Comparison of ENCODE assay signal across 8 cellular contexts in the genomic region with DNA sequence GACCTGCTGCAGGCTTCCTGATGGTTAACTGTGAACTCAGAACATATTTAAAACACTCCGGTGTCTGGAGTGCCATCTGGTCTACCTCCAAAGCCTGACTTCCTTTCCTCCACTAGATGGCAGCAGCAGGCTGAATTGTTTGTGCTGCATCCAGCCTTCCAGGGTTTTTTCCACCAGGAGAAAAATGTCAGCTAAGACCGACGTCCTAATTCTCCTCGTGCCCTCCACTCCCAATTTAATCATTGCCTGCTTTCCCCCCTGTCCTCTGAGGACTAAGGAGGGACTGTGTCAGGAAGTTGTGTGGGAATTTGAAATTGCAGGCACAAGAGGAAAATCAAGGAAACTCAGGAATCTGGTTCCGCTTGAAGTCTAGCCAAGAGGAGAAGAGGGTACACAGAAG.
DNase-seq lines count a peak whose midpoint lies in the region; ATAC-seq and TF ChIP-seq lines count a peak whose summit lies in the region.

No MANE protein-coding gene starts in this region.

- intact Hi-C loops in left ventricle myocardium inferior (cut with micrococcal nuclease), result loop anchor here (2.0 kb wide), 1 partner anchor 124 kb away; no protein-coding TSS in a partner anchor

- H3K4me3 ChIP-seq in MM.1S (ENCODE audit: low read length), result no peak overlapping the region
- H3K4me3 ChIP-seq in SK-N-SH (ENCODE audit: low read depth in 2 of 2, low read length in 1 of 2), result peak overlapping the region in 1 of 2 experiments; percentile 25; a peak in 1 of 4 replicates
- H3K4me3 ChIP-seq in left ventricle myocardium inferior, result no peak overlapping the region

- H3K4me1 ChIP-seq in MM.1S (ENCODE audit: low read length), result no peaks in the 10 kb centered on the region
- H3K4me1 ChIP-seq in SK-N-SH (ENCODE audit: control insufficient read depth in 1 of 2, insufficient read depth in 2 of 2, low read depth in 1 of 2, low read length in 1 of 2), result peaks cover 7 to 28% of the 10 kb centered on the region in 2 experiments
- H3K4me1 ChIP-seq in left ventricle myocardium inferior, result peaks cover 29% of the 10 kb centered on the region

- H3K9me2 ChIP-seq in MM.1S (replicated peaks; ENCODE audit: insufficient read depth, low read length), result no peaks in the 10 kb centered on the region
- H3K9me2 ChIP-seq in SK-N-SH, result no peaks in the 10 kb centered on the region

- CTCF ChIA-PET in SK-N-SH (lab: Yijun Ruan, JAX), result interaction anchor here (0.6 to 13.3 kb wide), 56 partner anchors 9 to 1018 kb away, joined by 3 to 280 read pairs (median 3); no protein-coding TSS in a partner anchor

- H3F3A ChIP-seq in MM.1S (ENCODE audit: insufficient read depth, low read length), result no peaks in the 10 kb centered on the region
- H3F3A ChIP-seq in SK-N-SH (replicated peaks; ENCODE audit: insufficient read depth), result peaks cover 3% of the 10 kb centered on the region

- H3K4me2 ChIP-seq in MM.1S (ENCODE audit: low read depth, low read length) (no peak overlapping the region), SK-N-SH (no peak overlapping the region)

- DNase-seq in ELR (ENCODE audit: low read depth) (peak; percentile 78), MM.1S (peak; percentile 60), SK-N-SH (peak; percentile 84), amniotic epithelial cell (ENCODE audit: low read depth) (peak; percentile 63), left ventricle myocardium inferior (peak; percentile 57), putamen (ENCODE audit: low spot score) (peak; percentile 72)

- H3K27ac ChIP-seq in MM.1S (ENCODE audit: low read length) (no peak overlapping the region), SK-N-SH (ENCODE audit: low read depth in 2 of 2, low read length in 1 of 2) (no peak overlapping the region; a peak in 1 of 4 replicates), left ventricle myocardium inferior (replicated peaks) (no peak overlapping the region)

- no peak overlapping the region for H2AFZ ChIP-seq in MM.1S (ENCODE audit: low read length)
- H2AFZ ChIP-seq in SK-N-SH (ENCODE audit: low read depth), result peak overlapping the region; percentile 53; the same call in 1 of the 2 replicates

- H3K9ac ChIP-seq in MM.1S (ENCODE audit: low read length) (no peak overlapping the region), SK-N-SH (no peak overlapping the region)

- no peak for TF ChIP-seq POLR2A in GM18505 (IDR thresholded peaks at IDR 0.05; ENCODE audit: borderline replicate concordance, extremely low read depth, insufficient read depth, insufficient read length)

- no peaks in the 10 kb centered on the region for H3K27me3 ChIP-seq in MM.1S (replicated peaks; ENCODE audit: insufficient read depth, low read length)
- no peaks in the 10 kb centered on the region for H3K27me3 ChIP-seq in SK-N-SH (ENCODE audit: insufficient read depth)
- no peaks in the 10 kb centered on the region for H3K27me3 ChIP-seq in left ventricle myocardium inferior (ENCODE audit: low read depth)

- WGBS in SK-N-SH (ENCODE audit: low lambda C conversion rate), result 30% methylated on average over 5 of the region's 5 CpGs

- TF ChIP-seq EP300 in SK-N-SH (IDR thresholded peaks at IDR 0.05; ENCODE audit: borderline replicate concordance in 1 of 2, low read depth in 1 of 2, low read length in 1 of 2), result no peak

- POLR2A ChIA-PET in SK-N-SH (lab: Yijun Ruan, JAX), result no interaction called here

- TF ChIP-seq RAD21 in SK-N-SH (IDR thresholded peaks at IDR 0.05; ENCODE audit: low read length), result peak; percentile 96

- H3K79me2 ChIP-seq in MM.1S (ENCODE audit: low read length), result no peaks in the 10 kb centered on the region
- H3K79me2 ChIP-seq in SK-N-SH (ENCODE audit: insufficient read depth), result no peaks in the 10 kb centered on the region

- no peak for ATAC-seq in GM18505 (IDR thresholded peaks at IDR 0.05; ENCODE audit: unreplicated experiment)
- no peak for ATAC-seq in GM18502 (IDR thresholded peaks at IDR 0.05; ENCODE audit: poor library complexity, unreplicated experiment)

- TF ChIP-seq CTCF in MM.1S (IDR thresholded peaks at IDR 0.05; ENCODE audit: low read length), result peak; percentile 88
- TF ChIP-seq CTCF in SK-N-SH (IDR thresholded peaks at IDR 0.05), result peak; percentile 87
- peak; percentile 95 for TF ChIP-seq CTCF in left ventricle myocardium inferior (IDR thresholded peaks at IDR 0.05; ENCODE audit: borderline replicate concordance)

- H4K20me1 ChIP-seq in MM.1S (ENCODE audit: insufficient read depth, low read length), result no peaks in the 10 kb centered on the region
- no peaks in the 10 kb centered on the region for H4K20me1 ChIP-seq in SK-N-SH (ENCODE audit: insufficient read depth)

- H3K9me3 ChIP-seq in MM.1S (replicated peaks; ENCODE audit: insufficient read depth, low read length) (no peaks in the 10 kb centered on the region), SK-N-SH (no peaks in the 10 kb centered on the region), left ventricle myocardium inferior (replicated peaks) (no peaks in the 10 kb centered on the region)

- no peaks in the 10 kb centered on the region for H3K36me3 ChIP-seq in MM.1S (replicated peaks; ENCODE audit: insufficient read depth, low read length)
- no peaks in the 10 kb centered on the region for H3K36me3 ChIP-seq in SK-N-SH (replicated peaks in 1 of 2; ENCODE audit: control insufficient read depth in 1 of 2, insufficient read depth in 2 of 2, low read length in 1 of 2)
- H3K36me3 ChIP-seq in left ventricle myocardium inferior, result no peaks in the 10 kb centered on the region

TF ChIP-seq in SK-N-SH, 30 proteins besides CTCF, POLR2A, EP300 and RAD21:
- TF ChIP-seq POLR2AphosphoS5 (IDR thresholded peaks at IDR 0.05; ENCODE audit: low read depth, low read length) (no peak), IRF3 (IDR thresholded peaks at IDR 0.05; ENCODE audit: low read depth, low read length) (no peak), SMC3 (IDR thresholded peaks at IDR 0.05; ENCODE audit: low read depth, low read length) (peak; percentile 95), RCOR1 (IDR thresholded peaks at IDR 0.05; ENCODE audit: low read length) (no peak), CHD2 (IDR thresholded peaks at IDR 0.05; ENCODE audit: low read length, partially characterized antibody) (peak; percentile 40)
- TF ChIP-seq, protein P1, sequence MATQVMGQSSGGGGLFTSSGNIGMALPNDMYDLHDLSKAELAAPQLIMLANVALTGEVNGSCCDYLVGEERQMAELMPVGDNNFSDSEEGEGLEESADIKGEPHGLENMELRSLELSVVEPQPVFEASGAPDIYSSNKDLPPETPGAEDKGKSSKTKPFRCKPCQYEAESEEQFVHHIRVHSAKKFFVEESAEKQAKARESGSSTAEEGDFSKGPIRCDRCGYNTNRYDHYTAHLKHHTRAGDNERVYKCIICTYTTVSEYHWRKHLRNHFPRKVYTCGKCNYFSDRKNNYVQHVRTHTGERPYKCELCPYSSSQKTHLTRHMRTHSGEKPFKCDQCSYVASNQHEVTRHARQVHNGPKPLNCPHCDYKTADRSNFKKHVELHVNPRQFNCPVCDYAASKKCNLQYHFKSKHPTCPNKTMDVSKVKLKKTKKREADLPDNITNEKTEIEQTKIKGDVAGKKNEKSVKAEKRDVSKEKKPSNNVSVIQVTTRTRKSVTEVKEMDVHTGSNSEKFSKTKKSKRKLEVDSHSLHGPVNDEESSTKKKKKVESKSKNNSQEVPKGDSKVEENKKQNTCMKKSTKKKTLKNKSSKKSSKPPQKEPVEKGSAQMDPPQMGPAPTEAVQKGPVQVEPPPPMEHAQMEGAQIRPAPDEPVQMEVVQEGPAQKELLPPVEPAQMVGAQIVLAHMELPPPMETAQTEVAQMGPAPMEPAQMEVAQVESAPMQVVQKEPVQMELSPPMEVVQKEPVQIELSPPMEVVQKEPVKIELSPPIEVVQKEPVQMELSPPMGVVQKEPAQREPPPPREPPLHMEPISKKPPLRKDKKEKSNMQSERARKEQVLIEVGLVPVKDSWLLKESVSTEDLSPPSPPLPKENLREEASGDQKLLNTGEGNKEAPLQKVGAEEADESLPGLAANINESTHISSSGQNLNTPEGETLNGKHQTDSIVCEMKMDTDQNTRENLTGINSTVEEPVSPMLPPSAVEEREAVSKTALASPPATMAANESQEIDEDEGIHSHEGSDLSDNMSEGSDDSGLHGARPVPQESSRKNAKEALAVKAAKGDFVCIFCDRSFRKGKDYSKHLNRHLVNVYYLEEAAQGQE (IDR thresholded peaks at IDR 0.05; ENCODE audit: low read depth, low read length), result no peak
